Comparison of ENCODE assay signal across 1 cellular context in the genomic region with DNA sequence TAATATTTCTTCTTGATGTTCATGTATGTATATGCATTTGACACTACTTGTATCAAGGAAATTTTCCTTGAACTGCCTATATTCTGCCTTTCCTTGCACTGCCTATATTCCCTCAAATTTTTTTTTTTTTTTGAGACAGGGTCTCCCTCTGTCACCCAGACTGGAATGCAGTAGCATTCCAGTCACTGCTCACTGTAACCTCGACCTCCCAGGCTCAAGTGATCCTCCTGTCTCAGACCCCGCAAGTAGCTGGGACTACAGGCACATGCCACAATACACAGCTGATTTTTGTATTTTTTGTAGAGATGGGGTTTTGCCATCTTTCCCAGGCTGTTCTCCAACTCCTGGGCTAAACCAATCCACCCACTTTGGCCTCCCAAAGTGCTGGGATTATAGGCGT.
TF ChIP-seq lines count a peak whose summit lies in the region.

No MANE protein-coding gene starts in this region.

TF ChIP-seq in WTC11, 78 proteins besides CTCF, POLR2A, EP300 and RAD21:
- TF ChIP-seq, protein P1, sequence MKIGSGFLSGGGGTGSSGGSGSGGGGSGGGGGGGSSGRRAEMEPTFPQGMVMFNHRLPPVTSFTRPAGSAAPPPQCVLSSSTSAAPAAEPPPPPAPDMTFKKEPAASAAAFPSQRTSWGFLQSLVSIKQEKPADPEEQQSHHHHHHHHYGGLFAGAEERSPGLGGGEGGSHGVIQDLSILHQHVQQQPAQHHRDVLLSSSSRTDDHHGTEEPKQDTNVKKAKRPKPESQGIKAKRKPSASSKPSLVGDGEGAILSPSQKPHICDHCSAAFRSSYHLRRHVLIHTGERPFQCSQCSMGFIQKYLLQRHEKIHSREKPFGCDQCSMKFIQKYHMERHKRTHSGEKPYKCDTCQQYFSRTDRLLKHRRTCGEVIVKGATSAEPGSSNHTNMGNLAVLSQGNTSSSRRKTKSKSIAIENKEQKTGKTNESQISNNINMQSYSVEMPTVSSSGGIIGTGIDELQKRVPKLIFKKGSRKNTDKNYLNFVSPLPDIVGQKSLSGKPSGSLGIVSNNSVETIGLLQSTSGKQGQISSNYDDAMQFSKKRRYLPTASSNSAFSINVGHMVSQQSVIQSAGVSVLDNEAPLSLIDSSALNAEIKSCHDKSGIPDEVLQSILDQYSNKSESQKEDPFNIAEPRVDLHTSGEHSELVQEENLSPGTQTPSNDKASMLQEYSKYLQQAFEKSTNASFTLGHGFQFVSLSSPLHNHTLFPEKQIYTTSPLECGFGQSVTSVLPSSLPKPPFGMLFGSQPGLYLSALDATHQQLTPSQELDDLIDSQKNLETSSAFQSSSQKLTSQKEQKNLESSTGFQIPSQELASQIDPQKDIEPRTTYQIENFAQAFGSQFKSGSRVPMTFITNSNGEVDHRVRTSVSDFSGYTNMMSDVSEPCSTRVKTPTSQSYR (CRISPR knock-in tag; IDR thresholded peaks at IDR 0.05) = no peak
- TF ChIP-seq, protein P2, sequence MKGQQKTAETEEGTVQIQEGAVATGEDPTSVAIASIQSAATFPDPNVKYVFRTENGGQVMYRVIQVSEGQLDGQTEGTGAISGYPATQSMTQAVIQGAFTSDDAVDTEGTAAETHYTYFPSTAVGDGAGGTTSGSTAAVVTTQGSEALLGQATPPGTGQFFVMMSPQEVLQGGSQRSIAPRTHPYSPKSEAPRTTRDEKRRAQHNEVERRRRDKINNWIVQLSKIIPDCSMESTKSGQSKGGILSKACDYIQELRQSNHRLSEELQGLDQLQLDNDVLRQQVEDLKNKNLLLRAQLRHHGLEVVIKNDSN (CRISPR knock-in tag; IDR thresholded peaks at IDR 0.05) = no peak
- TF ChIP-seq, protein P3, sequence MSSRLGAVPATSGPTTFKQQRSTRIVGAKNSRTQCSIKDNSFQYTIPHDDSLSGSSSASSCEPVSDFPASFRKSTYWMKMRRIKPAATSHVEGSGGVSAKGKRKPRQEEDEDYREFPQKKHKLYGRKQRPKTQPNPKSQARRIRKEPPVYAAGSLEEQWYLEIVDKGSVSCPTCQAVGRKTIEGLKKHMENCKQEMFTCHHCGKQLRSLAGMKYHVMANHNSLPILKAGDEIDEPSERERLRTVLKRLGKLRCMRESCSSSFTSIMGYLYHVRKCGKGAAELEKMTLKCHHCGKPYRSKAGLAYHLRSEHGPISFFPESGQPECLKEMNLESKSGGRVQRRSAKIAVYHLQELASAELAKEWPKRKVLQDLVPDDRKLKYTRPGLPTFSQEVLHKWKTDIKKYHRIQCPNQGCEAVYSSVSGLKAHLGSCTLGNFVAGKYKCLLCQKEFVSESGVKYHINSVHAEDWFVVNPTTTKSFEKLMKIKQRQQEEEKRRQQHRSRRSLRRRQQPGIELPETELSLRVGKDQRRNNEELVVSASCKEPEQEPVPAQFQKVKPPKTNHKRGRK (CRISPR knock-in tag; IDR thresholded peaks at IDR 0.05; ENCODE audit: borderline replicate concordance) = no peak
- TF ChIP-seq, protein P4, sequence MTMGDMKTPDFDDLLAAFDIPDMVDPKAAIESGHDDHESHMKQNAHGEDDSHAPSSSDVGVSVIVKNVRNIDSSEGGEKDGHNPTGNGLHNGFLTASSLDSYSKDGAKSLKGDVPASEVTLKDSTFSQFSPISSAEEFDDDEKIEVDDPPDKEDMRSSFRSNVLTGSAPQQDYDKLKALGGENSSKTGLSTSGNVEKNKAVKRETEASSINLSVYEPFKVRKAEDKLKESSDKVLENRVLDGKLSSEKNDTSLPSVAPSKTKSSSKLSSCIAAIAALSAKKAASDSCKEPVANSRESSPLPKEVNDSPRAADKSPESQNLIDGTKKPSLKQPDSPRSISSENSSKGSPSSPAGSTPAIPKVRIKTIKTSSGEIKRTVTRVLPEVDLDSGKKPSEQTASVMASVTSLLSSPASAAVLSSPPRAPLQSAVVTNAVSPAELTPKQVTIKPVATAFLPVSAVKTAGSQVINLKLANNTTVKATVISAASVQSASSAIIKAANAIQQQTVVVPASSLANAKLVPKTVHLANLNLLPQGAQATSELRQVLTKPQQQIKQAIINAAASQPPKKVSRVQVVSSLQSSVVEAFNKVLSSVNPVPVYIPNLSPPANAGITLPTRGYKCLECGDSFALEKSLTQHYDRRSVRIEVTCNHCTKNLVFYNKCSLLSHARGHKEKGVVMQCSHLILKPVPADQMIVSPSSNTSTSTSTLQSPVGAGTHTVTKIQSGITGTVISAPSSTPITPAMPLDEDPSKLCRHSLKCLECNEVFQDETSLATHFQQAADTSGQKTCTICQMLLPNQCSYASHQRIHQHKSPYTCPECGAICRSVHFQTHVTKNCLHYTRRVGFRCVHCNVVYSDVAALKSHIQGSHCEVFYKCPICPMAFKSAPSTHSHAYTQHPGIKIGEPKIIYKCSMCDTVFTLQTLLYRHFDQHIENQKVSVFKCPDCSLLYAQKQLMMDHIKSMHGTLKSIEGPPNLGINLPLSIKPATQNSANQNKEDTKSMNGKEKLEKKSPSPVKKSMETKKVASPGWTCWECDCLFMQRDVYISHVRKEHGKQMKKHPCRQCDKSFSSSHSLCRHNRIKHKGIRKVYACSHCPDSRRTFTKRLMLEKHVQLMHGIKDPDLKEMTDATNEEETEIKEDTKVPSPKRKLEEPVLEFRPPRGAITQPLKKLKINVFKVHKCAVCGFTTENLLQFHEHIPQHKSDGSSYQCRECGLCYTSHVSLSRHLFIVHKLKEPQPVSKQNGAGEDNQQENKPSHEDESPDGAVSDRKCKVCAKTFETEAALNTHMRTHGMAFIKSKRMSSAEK (CRISPR knock-in tag; IDR thresholded peaks at IDR 0.05; ENCODE audit: borderline replicate concordance) = no peak
- TF ChIP-seq EMX1 (CRISPR knock-in tag; IDR thresholded peaks at IDR 0.05) (no peak), RORB (CRISPR knock-in tag; IDR thresholded peaks at IDR 0.05) (no peak), KAT7 (CRISPR knock-in tag; IDR thresholded peaks at IDR 0.05; ENCODE audit: borderline replicate concordance) (no peak), GABPB1 (CRISPR knock-in tag; IDR thresholded peaks at IDR 0.05) (no peak), ZNF232 (CRISPR knock-in tag; IDR thresholded peaks at IDR 0.05) (no peak)
